In genomic region chr7:116630357-116630756, GRCh38 we compare ENCODE assay signal across 9 cellular contexts. TPM values are rescaled to one million over a fixed set of nuclear protein-coding genes. Genes with fewer than 3 reads are reported as not detected.
DNase-seq lines count a peak whose midpoint lies in the region; ATAC-seq and TF ChIP-seq lines count a peak whose summit lies in the region.
"Had no signal": no experiment of that assay in that cellular context is flagged by ENCODE, and none has a peak within 500 bp of the region (broad histone marks: within the 10 kb centered on the region; RNA-seq: fewer than 3 reads in every experiment).

No MANE protein-coding gene starts in this region.

- no peaks in the 10 kb centered on the region for H3K9me3 Mint-ChIP-seq in activated T-cell treated with anti-CD3 and anti-CD28 coated beads, Interleukin-2, amount 50 U/mL, for 72 hours
- no peaks in the 10 kb centered on the region for H3K9me3 Mint-ChIP-seq in nephron progenitor cell

- H2AFZ ChIP-seq in SK-N-SH (ENCODE audit: low read depth), result no peak overlapping the region

- H3K36me3 ChIP-seq in SK-N-SH (replicated peaks in 1 of 2; ENCODE audit: control insufficient read depth in 1 of 2, insufficient read depth in 2 of 2, low read length in 1 of 2) (no peaks in the 10 kb centered on the region), suprapubic skin (no peaks in the 10 kb centered on the region)
- H3K36me3 ChIP-seq: adrenal gland had no signal

- no peak overlapping the region for H3K9ac ChIP-seq in SK-N-SH

- H3K9me2 ChIP-seq in SK-N-SH, result no peaks in the 10 kb centered on the region

- no peak overlapping the region for H3K4me3 ChIP-seq in SK-N-SH (ENCODE audit: low read depth in 2 of 2, low read length in 1 of 2)
- no peak overlapping the region for H3K4me3 ChIP-seq in suprapubic skin
- no peak overlapping the region for H3K4me3 ChIP-seq in lower leg skin (ENCODE audit: low read depth, poor library complexity, severe bottlenecking)
- H3K4me3 ChIP-seq: adrenal gland had no signal

- intact Hi-C loops in lower leg skin (cut with DNase I; ENCODE audit: low total_unique reads), result no loop called here

- no peaks in the 10 kb centered on the region for H3K36me3 Mint-ChIP-seq in activated T-cell treated with anti-CD3 and anti-CD28 coated beads, Interleukin-2, amount 50 U/mL, for 72 hours (ENCODE audit: insufficient read depth in 2 of 2)
- H3K36me3 Mint-ChIP-seq in nephron progenitor cell (ENCODE audit: low read depth), result no peaks in the 10 kb centered on the region

- TF ChIP-seq POLR2A in suprapubic skin (IDR thresholded peaks at IDR 0.05), result no peak
- no peak for TF ChIP-seq POLR2A in lower leg skin (IDR thresholded peaks at IDR 0.05)

- H3K79me2 ChIP-seq in SK-N-SH (ENCODE audit: insufficient read depth), result no peaks in the 10 kb centered on the region

- H3K27me3 ChIP-seq in SK-N-SH (ENCODE audit: insufficient read depth), result no peaks in the 10 kb centered on the region; the same call in 1 of the 2 replicates
- no peaks in the 10 kb centered on the region for H3K27me3 ChIP-seq in suprapubic skin
- H3K27me3 ChIP-seq: adrenal gland had no signal

- POLR2A ChIA-PET in SK-N-SH (lab: Yijun Ruan, JAX), result no interaction called here

- H3K4me3 Mint-ChIP-seq in activated T-cell treated with anti-CD3 and anti-CD28 coated beads, Interleukin-2, amount 50 U/mL, for 72 hours, result no peak overlapping the region
- no peak overlapping the region for H3K4me3 Mint-ChIP-seq in nephron progenitor cell

- no peaks in the 10 kb centered on the region for H3K4me1 Mint-ChIP-seq in activated T-cell treated with anti-CD3 and anti-CD28 coated beads, Interleukin-2, amount 50 U/mL, for 72 hours (ENCODE audit: low read depth)
- H3K4me1 Mint-ChIP-seq in nephron progenitor cell, result peaks cover 50% of the 10 kb centered on the region

- H3K9me3 ChIP-seq in SK-N-SH (no peaks in the 10 kb centered on the region), suprapubic skin (no peaks in the 10 kb centered on the region)
- H3K9me3 ChIP-seq: adrenal gland had no signal

- no peak for TF ChIP-seq RAD21 in SK-N-SH (IDR thresholded peaks at IDR 0.05; ENCODE audit: low read length)

- H3F3A ChIP-seq in SK-N-SH (replicated peaks; ENCODE audit: insufficient read depth), result peaks cover 12% of the 10 kb centered on the region

- no peaks in the 10 kb centered on the region for H4K20me1 ChIP-seq in SK-N-SH (ENCODE audit: insufficient read depth)

- no peak overlapping the region for H3K27ac Mint-ChIP-seq in activated T-cell treated with anti-CD3 and anti-CD28 coated beads, Interleukin-2, amount 50 U/mL, for 72 hours
- H3K27ac Mint-ChIP-seq in nephron progenitor cell, result no peak overlapping the region

- TF ChIP-seq EP300 in SK-N-SH (IDR thresholded peaks at IDR 0.05; ENCODE audit: borderline replicate concordance in 1 of 2, low read depth in 1 of 2, low read length in 1 of 2), result no peak
- TF ChIP-seq EP300 in suprapubic skin (IDR thresholded peaks at IDR 0.05), result no peak

- peaks cover 16% of the 10 kb centered on the region for H3K27me3 Mint-ChIP-seq in activated T-cell treated with anti-CD3 and anti-CD28 coated beads, Interleukin-2, amount 50 U/mL, for 72 hours (ENCODE audit: low read depth)
- peaks cover 14% of the 10 kb centered on the region for H3K27me3 Mint-ChIP-seq in nephron progenitor cell (ENCODE audit: low read depth, poor library complexity)

- CTCF ChIA-PET in SK-N-SH (lab: Yijun Ruan, JAX), result interaction anchor here (0.6 to 1.4 kb wide), 2 partner anchors 38 to 44 kb away, joined by 3 to 4 read pairs; no protein-coding TSS in a partner anchor

- WGBS in SK-N-SH (ENCODE audit: low lambda C conversion rate), result 21% methylated on average over 2 of the region's 2 CpGs
- 70% methylated on average over 2 of the region's 2 CpGs for WGBS in suprapubic skin
- 62 to 68% methylated on average over 2 of the region's 2 CpGs for whole genome bisulfite sequencing in lower leg skin, 2 donors

- peak in 1 of 2 donors; percentile 3 for DNase-seq in activated T-cell treated with anti-CD3 and anti-CD28 coated beads, Interleukin-2, amount 50 U/mL, for 72 hours
- DNase-seq in activated T-cell treated with anti-CD3 and anti-CD28 coated beads, Interleukin-2, amount 50 U/mL, for 1 hour, result no peak
- DNase-seq in SK-N-SH (no peak), suprapubic skin (ENCODE audit: low spot score in 2 of 2) (no peak), NCI-H2196 treated with DMSO at 0.1 percent for 48 hours (lab: John Stamatoyannopoulos, UW; ENCODE audit: unreplicated experiment) (no peak), lower leg skin (ENCODE audit: low spot score in 2 of 2) (no peak), nephron progenitor cell (no peak)

- H3K4me1 ChIP-seq in SK-N-SH (ENCODE audit: control insufficient read depth in 1 of 2, insufficient read depth in 2 of 2, low read depth in 1 of 2, low read length in 1 of 2) (peaks cover 0 to 8% of the 10 kb centered on the region in 2 experiments; a peak in 3 of 4 replicates), suprapubic skin (peaks cover 56% of the 10 kb centered on the region)
- H3K4me1 ChIP-seq: adrenal gland had no signal

- peak overlapping the region in 1 of 2 experiments; percentile 67; a peak in 3 of 4 replicates for H3K27ac ChIP-seq in SK-N-SH (ENCODE audit: low read depth in 2 of 2, low read length in 1 of 2)
- peak overlapping the region; percentile 77 for H3K27ac ChIP-seq in suprapubic skin
- H3K27ac ChIP-seq: adrenal gland had no signal

- peak; percentile 67 to 89 for ATAC-seq in activated T-cell treated with anti-CD3 and anti-CD28 coated beads, Interleukin-2, amount 50 U/mL, for 72 hours (replicated peaks in 1 of 2)
- peak; percentile 97 for ATAC-seq in HG02938 (IDR thresholded peaks at IDR 0.05; ENCODE audit: unreplicated experiment)

- TF ChIP-seq CTCF in SK-N-SH (IDR thresholded peaks at IDR 0.05) (no peak), suprapubic skin (IDR thresholded peaks at IDR 0.05) (no peak), lower leg skin (IDR thresholded peaks at IDR 0.05) (no peak), nephron progenitor cell (IDR thresholded peaks at IDR 0.05) (no peak)

- H3K4me2 ChIP-seq in SK-N-SH, result peak overlapping the region; percentile 30

TF ChIP-seq in SK-N-SH, 30 proteins besides CTCF, POLR2A, EP300 and RAD21 (continues in another document):
- no peak for TF ChIP-seq TAF1 (IDR thresholded peaks at IDR 0.05; ENCODE audit: borderline replicate concordance, low read depth, low read length)
- TF ChIP-seq GABPA (IDR thresholded peaks at IDR 0.05; ENCODE audit: low read depth), result no peak
- no peak for TF ChIP-seq RCOR1 (IDR thresholded peaks at IDR 0.05; ENCODE audit: low read length)
- no peak for TF ChIP-seq MXI1 (IDR thresholded peaks at IDR 0.05; ENCODE audit: low read depth, low read length)
- no peak for TF ChIP-seq NRF1 (IDR thresholded peaks at IDR 0.05; ENCODE audit: low read depth, low read length)
- TF ChIP-seq, protein P1, sequence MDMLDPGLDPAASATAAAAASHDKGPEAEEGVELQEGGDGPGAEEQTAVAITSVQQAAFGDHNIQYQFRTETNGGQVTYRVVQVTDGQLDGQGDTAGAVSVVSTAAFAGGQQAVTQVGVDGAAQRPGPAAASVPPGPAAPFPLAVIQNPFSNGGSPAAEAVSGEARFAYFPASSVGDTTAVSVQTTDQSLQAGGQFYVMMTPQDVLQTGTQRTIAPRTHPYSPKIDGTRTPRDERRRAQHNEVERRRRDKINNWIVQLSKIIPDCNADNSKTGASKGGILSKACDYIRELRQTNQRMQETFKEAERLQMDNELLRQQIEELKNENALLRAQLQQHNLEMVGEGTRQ (IDR thresholded peaks at IDR 0.05; ENCODE audit: borderline replicate concordance, low read depth, low read length), result no peak
- no peak for TF ChIP-seq FOSL2 (IDR thresholded peaks at IDR 0.05; ENCODE audit: borderline replicate concordance, low read depth)
- TF ChIP-seq PBX3 (IDR thresholded peaks at IDR 0.05), result no peak
- no peak for TF ChIP-seq ELF1 (IDR thresholded peaks at IDR 0.05)
- TF ChIP-seq, protein P2, sequence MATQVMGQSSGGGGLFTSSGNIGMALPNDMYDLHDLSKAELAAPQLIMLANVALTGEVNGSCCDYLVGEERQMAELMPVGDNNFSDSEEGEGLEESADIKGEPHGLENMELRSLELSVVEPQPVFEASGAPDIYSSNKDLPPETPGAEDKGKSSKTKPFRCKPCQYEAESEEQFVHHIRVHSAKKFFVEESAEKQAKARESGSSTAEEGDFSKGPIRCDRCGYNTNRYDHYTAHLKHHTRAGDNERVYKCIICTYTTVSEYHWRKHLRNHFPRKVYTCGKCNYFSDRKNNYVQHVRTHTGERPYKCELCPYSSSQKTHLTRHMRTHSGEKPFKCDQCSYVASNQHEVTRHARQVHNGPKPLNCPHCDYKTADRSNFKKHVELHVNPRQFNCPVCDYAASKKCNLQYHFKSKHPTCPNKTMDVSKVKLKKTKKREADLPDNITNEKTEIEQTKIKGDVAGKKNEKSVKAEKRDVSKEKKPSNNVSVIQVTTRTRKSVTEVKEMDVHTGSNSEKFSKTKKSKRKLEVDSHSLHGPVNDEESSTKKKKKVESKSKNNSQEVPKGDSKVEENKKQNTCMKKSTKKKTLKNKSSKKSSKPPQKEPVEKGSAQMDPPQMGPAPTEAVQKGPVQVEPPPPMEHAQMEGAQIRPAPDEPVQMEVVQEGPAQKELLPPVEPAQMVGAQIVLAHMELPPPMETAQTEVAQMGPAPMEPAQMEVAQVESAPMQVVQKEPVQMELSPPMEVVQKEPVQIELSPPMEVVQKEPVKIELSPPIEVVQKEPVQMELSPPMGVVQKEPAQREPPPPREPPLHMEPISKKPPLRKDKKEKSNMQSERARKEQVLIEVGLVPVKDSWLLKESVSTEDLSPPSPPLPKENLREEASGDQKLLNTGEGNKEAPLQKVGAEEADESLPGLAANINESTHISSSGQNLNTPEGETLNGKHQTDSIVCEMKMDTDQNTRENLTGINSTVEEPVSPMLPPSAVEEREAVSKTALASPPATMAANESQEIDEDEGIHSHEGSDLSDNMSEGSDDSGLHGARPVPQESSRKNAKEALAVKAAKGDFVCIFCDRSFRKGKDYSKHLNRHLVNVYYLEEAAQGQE (IDR thresholded peaks at IDR 0.05; ENCODE audit: low read depth, low read length), result no peak

RNA-seq across cellular contexts. Expression of gene MET, which starts 41.6 kb away (rescaled TPM):
- 1 to 10 TPM; 2.4 TPM for total RNA-seq in activated T-cell treated with anti-CD3 and anti-CD28 coated beads, Interleukin-2, amount 50 U/mL, for 72 hours
- 38.7 and 61.6 TPM in 2 replicates for polyA plus RNA-seq in SK-N-SH (2012; rRNA removed)
- 51.7 and 56.2 TPM in 2 replicates for polyA plus RNA-seq in SK-N-SH (2012; cell fraction: cytosol; rRNA removed)
- 23.8 and 45.1 TPM in 2 replicates for polyA plus RNA-seq in SK-N-SH (2012; cell fraction: nucleus; rRNA removed)
- 10 to 100 TPM; 22.8 to 41.2 (median 32.0) TPM for total RNA-seq in suprapubic skin
- total RNA-seq in lower leg skin, result 10 to 100 TPM; 15.8 to 28.2 (median 24.5) TPM

Comparison
In these comparisons a context has a peak if more than half of its experiments do, and no peak if none do; other contexts are left out.
1. RNA of gene MET, which starts 41.6 kb away (total RNA-seq): 22.8 to 41.2 TPM in suprapubic skin and 15.8 to 28.2 TPM in lower leg skin; 2.4 TPM in activated T-cell treated with anti-CD3 and anti-CD28 coated beads, Interleukin-2, amount 50 U/mL, for 72 hours; every median in the first group is over 4 times any median in the second.